ENCODE assay signal across 17 cellular contexts in genomic region chr3:139940622-139941021, GRCh38. TPM values are rescaled to one million over a fixed set of nuclear protein-coding genes. Genes with fewer than 3 reads are reported as not detected.
A peak's percentile ranks its signal among the peaks of the same experiment; 100 is the strongest.
DNase-seq lines count a peak whose midpoint lies in the region; ATAC-seq and TF ChIP-seq lines count a peak whose summit lies in the region.
"Had no signal": no experiment of that assay in that cellular context is flagged by ENCODE, and none has a peak within 500 bp of the region (broad histone marks: within the 10 kb centered on the region; RNA-seq: fewer than 3 reads in every experiment).

No MANE protein-coding gene starts in this region.

- intact Hi-C loops in heart left ventricle (cut with DNase I) (loop anchor here in 4 of 10 donors (2.0 to 10.0 kb wide), 4 partner anchors 37 to 924 kb away; no protein-coding TSS in a partner anchor), esophagus muscularis mucosa (cut with DNase I) (no loop called here)

- H2AFZ ChIP-seq in SK-N-SH (ENCODE audit: low read depth): no peak overlapping the region

- H3K9ac ChIP-seq in liver (ENCODE audit: low read depth in 1 of 2, low read length in 2 of 2) (no peak overlapping the region), SK-N-SH (no peak overlapping the region)

- TF ChIP-seq RAD21 in liver (IDR thresholded peaks at IDR 0.05) (no peak), SK-N-SH (IDR thresholded peaks at IDR 0.05; ENCODE audit: low read length) (no peak)

- no peak overlapping the region for H3K4me2 ChIP-seq in SK-N-SH

- CTCF ChIA-PET in SK-N-SH (lab: Yijun Ruan, JAX): interaction anchor here (0.9 to 1.8 kb wide), 4 partner anchors 11 to 381 kb away, joined by 3 to 7 read pairs (median 4); no protein-coding TSS in a partner anchor

- H3K79me2 ChIP-seq in SK-N-SH (ENCODE audit: insufficient read depth): no peaks in the 10 kb centered on the region

- DNase-seq in heart left ventricle (peak in 2 of 5 donors; percentile 39 to 52), right atrium auricular region (ENCODE audit: low spot score) (no peak), esophagus muscularis mucosa (ENCODE audit: extremely low spot score) (peak; percentile 70), suprapubic skin (ENCODE audit: low spot score in 2 of 2) (no peak), SK-N-SH (no peak), NCI-H2227 (lab: John Stamatoyannopoulos, UW; ENCODE audit: unreplicated experiment) (no peak)
- DNase-seq: DMS153, GOT3, KBM-7, NCI-H1092, NCI-H1694, NCI-H446, PC-3 had no signal

- TF ChIP-seq POLR2A in heart left ventricle (IDR thresholded peaks at IDR 0.05) (no peak), esophagus muscularis mucosa (IDR thresholded peaks at IDR 0.05; ENCODE audit: low read depth) (no peak), suprapubic skin (IDR thresholded peaks at IDR 0.05) (no peak)

- H3K4me1 ChIP-seq in heart left ventricle: peaks cover 0 to 29% (median 7%) of the 10 kb centered on the region in 12 donors
- H3K4me1 ChIP-seq in right atrium auricular region: peaks cover 0 to 48% of the 10 kb centered on the region in 2 donors
- peaks cover 10 to 15% (median 13%) of the 10 kb centered on the region in 4 donors for H3K4me1 ChIP-seq in esophagus muscularis mucosa
- peaks cover 0 to 32% (median 13%) of the 10 kb centered on the region in 4 donors for H3K4me1 ChIP-seq in liver (ENCODE audit: control insufficient read depth in 4 of 4, insufficient read depth in 4 of 4, low read length in 3 of 4)
- peaks cover 10% of the 10 kb centered on the region for H3K4me1 ChIP-seq in suprapubic skin
- peaks cover 0 to 7% of the 10 kb centered on the region in 2 experiments; a peak in 1 of 4 replicates for H3K4me1 ChIP-seq in SK-N-SH (ENCODE audit: control insufficient read depth in 1 of 2, insufficient read depth in 2 of 2, low read depth in 1 of 2, low read length in 1 of 2)
- H3K4me1 ChIP-seq: Caco-2 had no signal

- H3K4me3 ChIP-seq in heart left ventricle: no peak overlapping the region
- no peak overlapping the region for H3K4me3 ChIP-seq in right atrium auricular region
- no peak overlapping the region for H3K4me3 ChIP-seq in esophagus muscularis mucosa
- no peak overlapping the region for H3K4me3 ChIP-seq in liver (ENCODE audit: low read depth in 1 of 3, low read length in 3 of 3)
- no peak overlapping the region for H3K4me3 ChIP-seq in suprapubic skin
- no peak overlapping the region for H3K4me3 ChIP-seq in SK-N-SH (ENCODE audit: low read depth in 2 of 2, low read length in 1 of 2)

- H4K20me1 ChIP-seq in SK-N-SH (ENCODE audit: insufficient read depth): no peaks in the 10 kb centered on the region

- TF ChIP-seq CTCF in heart left ventricle (IDR thresholded peaks at IDR 0.05) (no peak), right atrium auricular region (IDR thresholded peaks at IDR 0.05) (no peak), esophagus muscularis mucosa (IDR thresholded peaks at IDR 0.05) (no peak), liver (IDR thresholded peaks at IDR 0.05; ENCODE audit: low read depth, low read length, missing input control) (no peak), suprapubic skin (IDR thresholded peaks at IDR 0.05) (no peak), SK-N-SH (IDR thresholded peaks at IDR 0.05) (no peak)

- peak; percentile 70 to 90 (median 81) for ATAC-seq in heart left ventricle
- ATAC-seq: PC-3 had no signal

- H3K36me3 ChIP-seq in heart left ventricle (no peaks in the 10 kb centered on the region), right atrium auricular region (no peaks in the 10 kb centered on the region), esophagus muscularis mucosa (no peaks in the 10 kb centered on the region), liver (ENCODE audit: control insufficient read depth in 4 of 4, insufficient read depth in 3 of 4, low read depth in 1 of 4, low read length in 3 of 4) (no peaks in the 10 kb centered on the region), suprapubic skin (no peaks in the 10 kb centered on the region), SK-N-SH (replicated peaks in 1 of 2; ENCODE audit: control insufficient read depth in 1 of 2, insufficient read depth in 2 of 2, low read length in 1 of 2) (no peaks in the 10 kb centered on the region)

- POLR2A ChIA-PET in SK-N-SH (lab: Yijun Ruan, JAX): no interaction called here

- H3K27ac ChIP-seq in heart left ventricle (no peak overlapping the region), right atrium auricular region (no peak overlapping the region), esophagus muscularis mucosa (replicated peaks in 1 of 4) (no peak overlapping the region), liver (ENCODE audit: low read depth in 1 of 2, low read length in 2 of 2) (no peak overlapping the region), suprapubic skin (no peak overlapping the region), SK-N-SH (ENCODE audit: low read depth in 2 of 2, low read length in 1 of 2) (no peak overlapping the region)

- 31 to 53% (median 38%) methylated on average over 1 of the region's 1 CpG for WGBS in heart left ventricle, 4 donors
- 68% methylated on average over 1 of the region's 1 CpG for WGBS in esophagus muscularis mucosa
- 22% methylated on average over 1 of the region's 1 CpG for WGBS in liver
- WGBS in suprapubic skin: 80% methylated on average over 1 of the region's 1 CpG
- 5% methylated on average over 1 of the region's 1 CpG for WGBS in SK-N-SH (ENCODE audit: low lambda C conversion rate)

- no peaks in the 10 kb centered on the region for H3F3A ChIP-seq in SK-N-SH (replicated peaks; ENCODE audit: insufficient read depth)

- H3K9me3 ChIP-seq in heart left ventricle (no peaks in the 10 kb centered on the region), right atrium auricular region (no peaks in the 10 kb centered on the region), esophagus muscularis mucosa (no peaks in the 10 kb centered on the region), liver (ENCODE audit: control insufficient read depth in 4 of 4, low read length in 3 of 4) (no peaks in the 10 kb centered on the region), suprapubic skin (no peaks in the 10 kb centered on the region), SK-N-SH (no peaks in the 10 kb centered on the region)
- H3K9me3 ChIP-seq: Caco-2 had no signal

- TF ChIP-seq EP300 in esophagus muscularis mucosa (IDR thresholded peaks at IDR 0.05) (no peak), suprapubic skin (IDR thresholded peaks at IDR 0.05) (no peak), SK-N-SH (IDR thresholded peaks at IDR 0.05; ENCODE audit: borderline replicate concordance in 1 of 2, low read depth in 1 of 2, low read length in 1 of 2) (no peak)

- H3K27me3 ChIP-seq in heart left ventricle: peaks cover 0 to 28% (median 4%) of the 10 kb centered on the region in 9 donors
- H3K27me3 ChIP-seq in right atrium auricular region: no peaks in the 10 kb centered on the region
- H3K27me3 ChIP-seq in esophagus muscularis mucosa: peaks cover 0 to 61% (median 12%) of the 10 kb centered on the region in 4 donors
- peaks cover 0 to 15% (median 10%) of the 10 kb centered on the region in 4 donors for H3K27me3 ChIP-seq in liver (ENCODE audit: control insufficient read depth in 4 of 4, insufficient read depth in 4 of 4, low read length in 3 of 4)
- peaks cover 21% of the 10 kb centered on the region for H3K27me3 ChIP-seq in suprapubic skin
- no peaks in the 10 kb centered on the region for H3K27me3 ChIP-seq in SK-N-SH (ENCODE audit: insufficient read depth)

- H3K9me2 ChIP-seq in SK-N-SH: no peaks in the 10 kb centered on the region

TF ChIP-seq in liver, 16 proteins besides CTCF, POLR2A, EP300 and RAD21 (continues in another document):
- TF ChIP-seq HNF4A (conservative IDR thresholded peaks at IDR 0.05): peak; percentile 53 to 57
- TF ChIP-seq, protein P1, sequence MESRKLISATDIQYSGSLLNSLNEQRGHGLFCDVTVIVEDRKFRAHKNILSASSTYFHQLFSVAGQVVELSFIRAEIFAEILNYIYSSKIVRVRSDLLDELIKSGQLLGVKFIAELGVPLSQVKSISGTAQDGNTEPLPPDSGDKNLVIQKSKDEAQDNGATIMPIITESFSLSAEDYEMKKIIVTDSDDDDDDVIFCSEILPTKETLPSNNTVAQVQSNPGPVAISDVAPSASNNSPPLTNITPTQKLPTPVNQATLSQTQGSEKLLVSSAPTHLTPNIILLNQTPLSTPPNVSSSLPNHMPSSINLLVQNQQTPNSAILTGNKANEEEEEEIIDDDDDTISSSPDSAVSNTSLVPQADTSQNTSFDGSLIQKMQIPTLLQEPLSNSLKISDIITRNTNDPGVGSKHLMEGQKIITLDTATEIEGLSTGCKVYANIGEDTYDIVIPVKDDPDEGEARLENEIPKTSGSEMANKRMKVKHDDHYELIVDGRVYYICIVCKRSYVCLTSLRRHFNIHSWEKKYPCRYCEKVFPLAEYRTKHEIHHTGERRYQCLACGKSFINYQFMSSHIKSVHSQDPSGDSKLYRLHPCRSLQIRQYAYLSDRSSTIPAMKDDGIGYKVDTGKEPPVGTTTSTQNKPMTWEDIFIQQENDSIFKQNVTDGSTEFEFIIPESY (IDR thresholded peaks at IDR 0.05): no peak
- TF ChIP-seq JUND (IDR thresholded peaks at IDR 0.05): no peak
- TF ChIP-seq FOXA1 (IDR thresholded peaks at IDR 0.05): no peak

TF ChIP-seq in SK-N-SH, 30 proteins besides CTCF, POLR2A, EP300 and RAD21 (continues in another document):
- TF ChIP-seq, protein P2, sequence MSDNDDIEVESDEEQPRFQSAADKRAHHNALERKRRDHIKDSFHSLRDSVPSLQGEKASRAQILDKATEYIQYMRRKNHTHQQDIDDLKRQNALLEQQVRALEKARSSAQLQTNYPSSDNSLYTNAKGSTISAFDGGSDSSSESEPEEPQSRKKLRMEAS (IDR thresholded peaks at IDR 0.05; ENCODE audit: low read depth): no peak
- TF ChIP-seq CHD2 (IDR thresholded peaks at IDR 0.05; ENCODE audit: low read length, partially characterized antibody) (no peak), TAF1 (IDR thresholded peaks at IDR 0.05; ENCODE audit: borderline replicate concordance, low read depth, low read length) (no peak), NFIC (IDR thresholded peaks at IDR 0.05; ENCODE audit: borderline replicate concordance) (no peak)
- TF ChIP-seq, protein P3, sequence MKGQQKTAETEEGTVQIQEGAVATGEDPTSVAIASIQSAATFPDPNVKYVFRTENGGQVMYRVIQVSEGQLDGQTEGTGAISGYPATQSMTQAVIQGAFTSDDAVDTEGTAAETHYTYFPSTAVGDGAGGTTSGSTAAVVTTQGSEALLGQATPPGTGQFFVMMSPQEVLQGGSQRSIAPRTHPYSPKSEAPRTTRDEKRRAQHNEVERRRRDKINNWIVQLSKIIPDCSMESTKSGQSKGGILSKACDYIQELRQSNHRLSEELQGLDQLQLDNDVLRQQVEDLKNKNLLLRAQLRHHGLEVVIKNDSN (IDR thresholded peaks at IDR 0.05; ENCODE audit: borderline replicate concordance, low read depth): no peak

RNA-seq across cellular contexts. Expression of gene CLSTN2, which starts 5.6 kb away (rescaled TPM):
- total RNA-seq in heart left ventricle (1 to 10 TPM; 2.0 to 7.6 (median 3.9) TPM), right atrium auricular region (10 to 100 TPM; 13.6 to 28.3 TPM), esophagus muscularis mucosa (1 to 10 TPM; 3.7 to 9.5 (median 7.4) TPM), liver (1 to 10 TPM in 1 of 2 donors, under 1 TPM in 1; 0.09 to 2.2 TPM), suprapubic skin (10 to 100 TPM in 1 of 4 donors, 1 to 10 TPM in 3; 4.3 to 14.1 (median 7.4) TPM)
- polyA plus RNA-seq in heart left ventricle (under 1 TPM; 0.69 to 0.85 TPM), liver (under 1 TPM; 0.32 to 0.78 TPM), SK-N-SH (2012; rRNA removed) (0.02 and 0.03 TPM in 2 replicates)
- 0.01 and 0.03 TPM in 2 replicates for polyA plus RNA-seq in SK-N-SH (2012; cell fraction: cytosol; rRNA removed)
- polyA plus RNA-seq in SK-N-SH (2012; cell fraction: nucleus; rRNA removed): 0.01 and 0.05 TPM in 2 replicates
- total RNA-seq: PC-3, SK-MEL-5 had no signal
- polyA plus RNA-seq: CD14-positive monocyte had no signal
